24 cellular contexts compared by ENCODE assay signal in the genomic region with DNA sequence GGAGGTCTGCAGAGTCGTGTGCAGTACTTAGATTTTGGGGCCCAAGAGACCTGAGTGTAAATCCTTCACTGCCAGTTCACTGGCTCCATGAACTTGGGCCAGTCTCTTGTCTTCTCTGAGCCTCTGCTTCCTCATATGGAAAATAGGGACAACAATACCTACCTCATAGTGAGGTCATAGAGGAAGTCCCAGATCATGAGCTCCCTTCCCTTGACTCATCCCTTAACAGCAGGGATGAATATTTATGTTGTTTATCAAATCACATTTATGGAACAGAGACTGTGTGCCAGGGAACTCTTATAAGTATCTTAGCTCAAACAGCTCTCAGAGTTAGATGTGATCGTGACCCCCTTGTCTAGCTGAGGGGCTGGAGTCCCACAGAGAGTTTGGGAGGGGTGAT. TPM values are rescaled to one million over a fixed set of nuclear protein-coding genes. Genes with fewer than 3 reads are reported as not detected.
A peak's percentile ranks its signal among the peaks of the same experiment; 100 is the strongest.
DNase-seq lines count a peak whose midpoint lies in the region; ATAC-seq and TF ChIP-seq lines count a peak whose summit lies in the region.
"Had no signal": no experiment of that assay in that cellular context is flagged by ENCODE, and none has a peak within 500 bp of the region (broad histone marks: within the 10 kb centered on the region; RNA-seq: fewer than 3 reads in every experiment).

No MANE protein-coding gene starts in this region.

- 67 to 84% (median 71%) methylated on average over 2 of the region's 2 CpGs for WGBS in spleen, 5 donors

- H3K9me3 Mint-ChIP-seq in naive thymus-derived CD4-positive, alpha-beta T cell = no peaks in the 10 kb centered on the region
- H3K9me3 Mint-ChIP-seq: activated T-cell treated with anti-CD3 and anti-CD28 coated beads, Interleukin-2, amount 50 U/mL, for 72 hours; stimulated activated naive CD8-positive, alpha-beta T cell treated with anti-CD3 and anti-CD28 coated beads, Interleukin-15, Interleukin-2, amounts not matched to agents 100 ng/mL and 50 ng/mL, for 24 hours; T-helper 2 cell treated with Interferon-gamma antibody and Interleukin-4, amounts not matched to agents 5 μg/mL and 100 μg/mL, for 36 hours had no signal

- no peaks in the 10 kb centered on the region for H3K27me3 ChIP-seq in naive thymus-derived CD4-positive, alpha-beta T cell (ENCODE audit: control insufficient read depth in 2 of 2, insufficient read depth in 2 of 2, low read length in 2 of 2)
- H3K27me3 ChIP-seq in spleen (replicated peaks in 1 of 7) = no peaks in the 10 kb centered on the region
- H3K27me3 ChIP-seq: breast epithelium, Peyer's patch, upper lobe of left lung had no signal

- no peaks in the 10 kb centered on the region for H3K36me3 ChIP-seq in naive thymus-derived CD4-positive, alpha-beta T cell (ENCODE audit: control insufficient read depth in 2 of 3, insufficient read depth in 3 of 3, low read length in 3 of 3)
- no peaks in the 10 kb centered on the region for H3K36me3 ChIP-seq in spleen
- H3K36me3 ChIP-seq: breast epithelium, Peyer's patch, upper lobe of left lung had no signal

- H3K9me3 ChIP-seq in naive thymus-derived CD4-positive, alpha-beta T cell (ENCODE audit: control insufficient read depth in 2 of 3, low read length in 3 of 3) = no peaks in the 10 kb centered on the region
- H3K9me3 ChIP-seq in spleen = no peaks in the 10 kb centered on the region
- H3K9me3 ChIP-seq: breast epithelium, Peyer's patch, SK-N-SH, upper lobe of left lung had no signal

- TF ChIP-seq CTCF in spleen (IDR thresholded peaks at IDR 0.05 in 8 of 11, conservative IDR thresholded peaks at IDR 0.05 in 3 of 11) = no peak

- H3K4me3 ChIP-seq in naive thymus-derived CD4-positive, alpha-beta T cell (ENCODE audit: low read length) = no peak overlapping the region
- no peak overlapping the region for H3K4me3 ChIP-seq in spleen
- H3K4me3 ChIP-seq: breast epithelium, GM12878, Peyer's patch, upper lobe of left lung had no signal

- H3K27me3 Mint-ChIP-seq in naive thymus-derived CD4-positive, alpha-beta T cell = peaks cover 8 to 24% (median 12%) of the 10 kb centered on the region in 5 donors

- CTCF ChIA-PET in naive thymus-derived CD4-positive, alpha-beta T cell (lab: Charles Lee) = no interaction called here

- no peaks in the 10 kb centered on the region for H3K36me3 Mint-ChIP-seq in naive thymus-derived CD4-positive, alpha-beta T cell
- H3K36me3 Mint-ChIP-seq: naive B cell had no signal

- POLR2A ChIA-PET in naive thymus-derived CD4-positive, alpha-beta T cell (lab: Charles Lee) = interaction anchor here (0.8 kb wide), 1 partner anchor 16 kb away, joined by 3 read pairs; no protein-coding TSS in a partner anchor

- intact Hi-C loops in naive thymus-derived CD4-positive, alpha-beta T cell (cut with micrococcal nuclease) = no loop called here
- intact Hi-C loops in spleen (cut with DNase I; ENCODE audit: low total_unique reads) = no loop called here

- no peaks in the 10 kb centered on the region for H3K4me1 ChIP-seq in naive thymus-derived CD4-positive, alpha-beta T cell (ENCODE audit: control insufficient read depth in 2 of 2, insufficient read depth in 2 of 2, low read length in 2 of 2)
- peaks cover 0 to 26% (median 8%) of the 10 kb centered on the region in 6 donors for H3K4me1 ChIP-seq in spleen
- H3K4me1 ChIP-seq: breast epithelium, parathyroid adenoma, Peyer's patch, upper lobe of left lung had no signal

- H3K27ac Mint-ChIP-seq in naive thymus-derived CD4-positive, alpha-beta T cell = no peak overlapping the region
- H3K27ac Mint-ChIP-seq: activated T-cell treated with anti-CD3 and anti-CD28 coated beads, Interleukin-2, amount 50 U/mL, for 72 hours; naive B cell; stimulated activated naive CD8-positive, alpha-beta T cell treated with anti-CD3 and anti-CD28 coated beads, Interleukin-15, Interleukin-2, amounts not matched to agents 100 ng/mL and 50 ng/mL, for 24 hours; T-helper 2 cell treated with Interferon-gamma antibody and Interleukin-4, amounts not matched to agents 5 μg/mL and 100 μg/mL, for 36 hours had no signal

- TF ChIP-seq POLR2A in spleen (IDR thresholded peaks at IDR 0.05) = no peak

- no peak overlapping the region for H3K4me3 Mint-ChIP-seq in naive thymus-derived CD4-positive, alpha-beta T cell
- H3K4me3 Mint-ChIP-seq: activated T-cell treated with anti-CD3 and anti-CD28 coated beads, Interleukin-2, amount 50 U/mL, for 72 hours; stimulated activated naive CD8-positive, alpha-beta T cell treated with anti-CD3 and anti-CD28 coated beads, Interleukin-15, Interleukin-2, amounts not matched to agents 100 ng/mL and 50 ng/mL, for 24 hours; T-helper 2 cell treated with Interferon-gamma antibody and Interleukin-4, amounts not matched to agents 5 μg/mL and 100 μg/mL, for 36 hours had no signal

- peak; percentile 56 for DNase-seq in EL
- peak; percentile 10 for DNase-seq in MV-4-11 (lab: John Stamatoyannopoulos, UW)
- no peak for DNase-seq in naive thymus-derived CD4-positive, alpha-beta T cell
- DNase-seq in NOMO-1 treated with dmso at 0.1 percent for 144 hours (lab: John Stamatoyannopoulos, UW; ENCODE audit: unreplicated experiment) = no peak
- no peak for DNase-seq in SIG-M5 (lab: John Stamatoyannopoulos, UW)
- DNase-seq in spleen = no peak
- no peak for DNase-seq in AG20443 (ENCODE audit: low spot score)
- DNase-seq: activated T-cell treated with anti-CD3 and anti-CD28 coated beads, Interleukin-2, amount 50 U/mL, for 72 hours; GOT3; NCI-H2081; NCI-H446 treated with DMSO at 0.1 percent for 48 hours; Peyer's patch; SK-N-SH; upper lobe of left lung had no signal

- ATAC-seq in esophagus mucosa = peak; percentile 21
- peak; percentile 52 for ATAC-seq in naive thymus-derived CD4-positive, alpha-beta T cell
- ATAC-seq: activated T-cell treated with anti-CD3 and anti-CD28 coated beads, Interleukin-2, amount 50 U/mL, for 72 hours; HepG2 had no signal

- H3K27ac ChIP-seq in naive thymus-derived CD4-positive, alpha-beta T cell (ENCODE audit: low read depth, low read length) = no peak overlapping the region
- H3K27ac ChIP-seq in spleen = peak overlapping the region in 2 of 8 donors; percentile 11 to 15
- H3K27ac ChIP-seq: breast epithelium, parathyroid adenoma, Peyer's patch, upper lobe of left lung had no signal

- H3K4me1 Mint-ChIP-seq in naive thymus-derived CD4-positive, alpha-beta T cell = no peaks in the 10 kb centered on the region

RNA-seq across cellular contexts. Expression of a gene that starts 20.1 kb away (rescaled TPM):
- total RNA-seq in esophagus mucosa (1.6 TPM), spleen (1 to 10 TPM in 5 of 7 donors, under 1 TPM in 2; 0.56 to 7.5 (median 3.1) TPM)
- 1 to 10 TPM in 2 of 5 experiments, under 1 TPM in 2, not detected in 1; 0.37 to 2.9 (median 1.1) TPM for total RNA-seq in naive thymus-derived CD4-positive, alpha-beta T cell
- not detected for polyA plus RNA-seq in naive thymus-derived CD4-positive, alpha-beta T cell
- 1 to 10 TPM; 1.9 to 5.1 (median 3.4) TPM for polyA plus RNA-seq in spleen
- total RNA-seq: activated CD8-positive, alpha-beta memory T cell treated with anti-CD3 and anti-CD28 coated beads for 36 hours; activated T-cell treated with anti-CD3 and anti-CD28 coated beads, Interleukin-2, amount 50 U/mL, for 72 hours had no signal

RNA-seq across cellular contexts. Expression of a gene that starts 59.7 kb away (rescaled TPM):
- total RNA-seq in esophagus mucosa = 1.6 TPM
- total RNA-seq in naive thymus-derived CD4-positive, alpha-beta T cell = 10 to 100 TPM in 1 of 5 experiments, 1 to 10 TPM in 3, under 1 TPM in 1; 0.56 to 39.3 (median 1.8) TPM
- polyA plus RNA-seq in naive thymus-derived CD4-positive, alpha-beta T cell = under 1 TPM; 0.12 to 0.63 TPM
- 100 to 1,000 TPM in 3 of 7 donors, 10 to 100 TPM in 4; 72.1 to 120 (median 96.8) TPM for total RNA-seq in spleen
- polyA plus RNA-seq in spleen = 10 to 100 TPM; 31.7 to 49.7 (median 39.0) TPM
- total RNA-seq: HepG2 had no signal
- polyA plus RNA-seq: BJ, HepG2, SK-N-SH had no signal

Comparison
In these comparisons a context has a peak if more than half of its experiments do, and no peak if none do; other contexts are left out.
1. DNase-seq: peak in EL (single experiment) and MV-4-11 (single experiment); none in naive thymus-derived CD4-positive, alpha-beta T cell (0 of 9), NOMO-1 treated with dmso at 0.1 percent for 144 hours (single experiment), SIG-M5 (single experiment), spleen (single experiment) and AG20443 (single experiment).